1 cellular context compared by ENCODE assay signal in the genomic region with DNA sequence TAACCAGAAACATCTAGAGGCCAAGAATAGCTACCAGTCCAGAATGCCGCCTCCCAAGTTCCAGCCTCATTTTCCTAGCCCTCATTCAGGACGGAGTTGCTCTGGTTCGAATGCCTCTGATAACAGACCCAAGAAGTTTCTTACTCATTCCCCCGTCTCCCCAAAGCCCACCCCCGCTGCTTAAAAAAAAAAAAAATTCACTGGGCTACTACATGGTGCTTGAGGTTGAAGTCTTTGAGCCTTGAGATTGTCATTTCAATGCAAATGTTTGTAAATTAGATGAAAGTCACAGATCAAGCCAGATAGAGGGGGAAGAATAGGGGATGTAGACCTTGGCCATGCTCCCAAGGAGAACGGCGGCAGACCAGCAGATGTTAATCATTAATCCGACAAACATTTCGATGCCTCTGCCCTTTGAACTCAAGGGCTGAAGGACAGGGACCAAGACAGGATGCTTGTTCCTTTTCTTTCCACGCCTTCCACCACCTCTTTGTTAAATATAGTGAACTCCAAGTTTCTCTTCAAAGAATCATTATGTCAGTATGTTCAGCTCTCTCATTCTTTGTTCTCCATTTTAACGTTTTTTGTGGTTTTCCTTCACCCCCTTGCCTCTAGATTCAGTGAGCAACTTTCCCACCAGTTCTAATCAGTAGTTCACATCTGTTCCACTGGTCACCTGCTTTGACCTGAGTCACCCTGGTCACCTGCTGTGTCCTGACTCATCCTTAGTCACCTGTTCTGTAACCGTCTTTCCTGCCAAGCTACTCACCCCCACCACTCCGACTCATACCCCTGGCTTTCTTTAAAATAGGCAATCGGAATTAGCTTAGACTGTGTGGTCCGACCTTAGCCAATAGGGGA.
TF ChIP-seq lines count a peak whose summit lies in the region.

No MANE protein-coding gene starts in this region.

TF ChIP-seq in K562, 482 proteins besides CTCF, POLR2A, EP300 and RAD21 (continued from another document):
- TF ChIP-seq STAT5A (IDR thresholded peaks at IDR 0.05; ENCODE audit: borderline replicate concordance, low read length) (peak; percentile 31), BRCA1 (IDR thresholded peaks at IDR 0.05) (no peak), BRCA1 (CRISPR knock-in tag; IDR thresholded peaks at IDR 0.05) (no peak), ZNF583 (CRISPR knock-in tag; IDR thresholded peaks at IDR 0.05) (peak; percentile 73; the same call in 1 of the 2 replicates), HDAC3 (IDR thresholded peaks at IDR 0.05; ENCODE audit: borderline replicate concordance, partially characterized antibody) (peak; percentile 75), NBN (IDR thresholded peaks at IDR 0.05; ENCODE audit: low read depth) (peak; percentile 69), POLR2AphosphoS5 (IDR thresholded peaks at IDR 0.05; ENCODE audit: control insufficient read depth, insufficient read depth, low read depth, low read length) (peak; percentile 42; the same call in 1 of the 2 replicates), PTTG1 (tag; IDR thresholded peaks at IDR 0.05; ENCODE audit: low read depth) (0 out of 2 replicates have a peak, but pooled peaks have one; percentile 56), EHMT2 (IDR thresholded peaks at IDR 0.05) (peak; percentile 59; the same call in 1 of the 2 replicates), HDAC1 (IDR thresholded peaks at IDR 0.05) (peak in 1 of 2 experiments; percentile 58; a peak in 2 of 4 replicates), TCF3 (CRISPR knock-in tag; IDR thresholded peaks at IDR 0.05) (peak; percentile 87), EGR1 (conservative IDR thresholded peaks at IDR 0.05) (peak; percentile 20; the same call in 1 of the 2 replicates), NFE2 (IDR thresholded peaks at IDR 0.05; ENCODE audit: low read depth) (peak; percentile 87), NEUROD1 (IDR thresholded peaks at IDR 0.05; ENCODE audit: borderline replicate concordance, low read depth, low read length, partially characterized antibody) (peak; percentile 31), ZNF384 (IDR thresholded peaks at IDR 0.05; ENCODE audit: low read depth, low read length) (peak; percentile 66), ETV1 (tag; conservative IDR thresholded peaks at IDR 0.05; ENCODE audit: low read depth) (peak; percentile 36; the same call in 1 of the 2 replicates), LEF1 (IDR thresholded peaks at IDR 0.05) (peak; percentile 86), CXXC5 (CRISPR knock-in tag; IDR thresholded peaks at IDR 0.05) (peak; percentile 47; the same call in 1 of the 2 replicates), MBD2 (IDR thresholded peaks at IDR 0.05; ENCODE audit: borderline replicate concordance, low read depth) (peak; percentile 23; the same call in 1 of the 2 replicates), FOXM1 (IDR thresholded peaks at IDR 0.05; ENCODE audit: low read depth) (peak; percentile 94), FOXM1 (CRISPR knock-in tag; IDR thresholded peaks at IDR 0.05; ENCODE audit: low read depth) (0 out of 2 replicates have a peak, but pooled peaks have one; percentile 29)
- TF ChIP-seq, protein P1, sequence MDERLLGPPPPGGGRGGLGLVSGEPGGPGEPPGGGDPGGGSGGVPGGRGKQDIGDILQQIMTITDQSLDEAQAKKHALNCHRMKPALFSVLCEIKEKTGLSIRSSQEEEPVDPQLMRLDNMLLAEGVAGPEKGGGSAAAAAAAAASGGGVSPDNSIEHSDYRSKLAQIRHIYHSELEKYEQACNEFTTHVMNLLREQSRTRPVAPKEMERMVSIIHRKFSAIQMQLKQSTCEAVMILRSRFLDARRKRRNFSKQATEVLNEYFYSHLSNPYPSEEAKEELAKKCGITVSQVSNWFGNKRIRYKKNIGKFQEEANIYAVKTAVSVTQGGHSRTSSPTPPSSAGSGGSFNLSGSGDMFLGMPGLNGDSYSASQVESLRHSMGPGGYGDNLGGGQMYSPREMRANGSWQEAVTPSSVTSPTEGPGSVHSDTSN (CRISPR knock-in tag; IDR thresholded peaks at IDR 0.05; ENCODE audit: low read depth): no peak
- TF ChIP-seq, protein P1 (tag; conservative IDR thresholded peaks at IDR 0.05; ENCODE audit: low read depth): no peak
- TF ChIP-seq, protein P2, sequence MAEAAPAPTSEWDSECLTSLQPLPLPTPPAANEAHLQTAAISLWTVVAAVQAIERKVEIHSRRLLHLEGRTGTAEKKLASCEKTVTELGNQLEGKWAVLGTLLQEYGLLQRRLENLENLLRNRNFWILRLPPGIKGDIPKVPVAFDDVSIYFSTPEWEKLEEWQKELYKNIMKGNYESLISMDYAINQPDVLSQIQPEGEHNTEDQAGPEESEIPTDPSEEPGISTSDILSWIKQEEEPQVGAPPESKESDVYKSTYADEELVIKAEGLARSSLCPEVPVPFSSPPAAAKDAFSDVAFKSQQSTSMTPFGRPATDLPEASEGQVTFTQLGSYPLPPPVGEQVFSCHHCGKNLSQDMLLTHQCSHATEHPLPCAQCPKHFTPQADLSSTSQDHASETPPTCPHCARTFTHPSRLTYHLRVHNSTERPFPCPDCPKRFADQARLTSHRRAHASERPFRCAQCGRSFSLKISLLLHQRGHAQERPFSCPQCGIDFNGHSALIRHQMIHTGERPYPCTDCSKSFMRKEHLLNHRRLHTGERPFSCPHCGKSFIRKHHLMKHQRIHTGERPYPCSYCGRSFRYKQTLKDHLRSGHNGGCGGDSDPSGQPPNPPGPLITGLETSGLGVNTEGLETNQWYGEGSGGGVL (CRISPR knock-in tag; IDR thresholded peaks at IDR 0.05): peak; percentile 31; the same call in 1 of the 2 replicates
- TF ChIP-seq, protein P3, sequence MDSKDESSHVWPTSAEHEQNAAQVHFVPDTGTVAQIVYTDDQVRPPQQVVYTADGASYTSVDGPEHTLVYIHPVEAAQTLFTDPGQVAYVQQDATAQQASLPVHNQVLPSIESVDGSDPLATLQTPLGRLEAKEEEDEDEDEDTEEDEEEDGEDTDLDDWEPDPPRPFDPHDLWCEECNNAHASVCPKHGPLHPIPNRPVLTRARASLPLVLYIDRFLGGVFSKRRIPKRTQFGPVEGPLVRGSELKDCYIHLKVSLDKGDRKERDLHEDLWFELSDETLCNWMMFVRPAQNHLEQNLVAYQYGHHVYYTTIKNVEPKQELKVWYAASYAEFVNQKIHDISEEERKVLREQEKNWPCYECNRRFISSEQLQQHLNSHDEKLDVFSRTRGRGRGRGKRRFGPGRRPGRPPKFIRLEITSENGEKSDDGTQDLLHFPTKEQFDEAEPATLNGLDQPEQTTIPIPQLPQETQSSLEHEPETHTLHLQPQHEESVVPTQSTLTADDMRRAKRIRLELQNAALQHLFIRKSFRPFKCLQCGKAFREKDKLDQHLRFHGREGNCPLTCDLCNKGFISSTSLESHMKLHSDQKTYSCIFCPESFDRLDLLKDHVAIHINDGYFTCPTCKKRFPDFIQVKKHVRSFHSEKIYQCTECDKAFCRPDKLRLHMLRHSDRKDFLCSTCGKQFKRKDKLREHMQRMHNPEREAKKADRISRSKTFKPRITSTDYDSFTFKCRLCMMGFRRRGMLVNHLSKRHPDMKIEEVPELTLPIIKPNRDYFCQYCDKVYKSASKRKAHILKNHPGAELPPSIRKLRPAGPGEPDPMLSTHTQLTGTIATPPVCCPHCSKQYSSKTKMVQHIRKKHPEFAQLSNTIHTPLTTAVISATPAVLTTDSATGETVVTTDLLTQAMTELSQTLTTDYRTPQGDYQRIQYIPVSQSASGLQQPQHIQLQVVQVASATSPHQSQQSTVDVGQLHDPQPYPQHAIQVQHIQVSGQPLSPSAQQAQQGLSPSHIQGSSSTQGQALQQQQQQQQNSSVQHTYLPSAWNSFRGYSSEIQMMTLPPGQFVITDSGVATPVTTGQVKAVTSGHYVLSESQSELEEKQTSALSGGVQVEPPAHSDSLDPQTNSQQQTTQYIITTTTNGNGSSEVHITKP (IDR thresholded peaks at IDR 0.05; ENCODE audit: partially characterized antibody): peak; percentile 55
- TF ChIP-seq, protein P4, sequence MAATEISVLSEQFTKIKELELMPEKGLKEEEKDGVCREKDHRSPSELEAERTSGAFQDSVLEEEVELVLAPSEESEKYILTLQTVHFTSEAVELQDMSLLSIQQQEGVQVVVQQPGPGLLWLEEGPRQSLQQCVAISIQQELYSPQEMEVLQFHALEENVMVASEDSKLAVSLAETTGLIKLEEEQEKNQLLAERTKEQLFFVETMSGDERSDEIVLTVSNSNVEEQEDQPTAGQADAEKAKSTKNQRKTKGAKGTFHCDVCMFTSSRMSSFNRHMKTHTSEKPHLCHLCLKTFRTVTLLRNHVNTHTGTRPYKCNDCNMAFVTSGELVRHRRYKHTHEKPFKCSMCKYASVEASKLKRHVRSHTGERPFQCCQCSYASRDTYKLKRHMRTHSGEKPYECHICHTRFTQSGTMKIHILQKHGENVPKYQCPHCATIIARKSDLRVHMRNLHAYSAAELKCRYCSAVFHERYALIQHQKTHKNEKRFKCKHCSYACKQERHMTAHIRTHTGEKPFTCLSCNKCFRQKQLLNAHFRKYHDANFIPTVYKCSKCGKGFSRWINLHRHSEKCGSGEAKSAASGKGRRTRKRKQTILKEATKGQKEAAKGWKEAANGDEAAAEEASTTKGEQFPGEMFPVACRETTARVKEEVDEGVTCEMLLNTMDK (IDR thresholded peaks at IDR 0.05; ENCODE audit: borderline replicate concordance, insufficient read depth, low read depth, low read length, poor library complexity, severe bottlenecking): no peak
- TF ChIP-seq, protein P5, sequence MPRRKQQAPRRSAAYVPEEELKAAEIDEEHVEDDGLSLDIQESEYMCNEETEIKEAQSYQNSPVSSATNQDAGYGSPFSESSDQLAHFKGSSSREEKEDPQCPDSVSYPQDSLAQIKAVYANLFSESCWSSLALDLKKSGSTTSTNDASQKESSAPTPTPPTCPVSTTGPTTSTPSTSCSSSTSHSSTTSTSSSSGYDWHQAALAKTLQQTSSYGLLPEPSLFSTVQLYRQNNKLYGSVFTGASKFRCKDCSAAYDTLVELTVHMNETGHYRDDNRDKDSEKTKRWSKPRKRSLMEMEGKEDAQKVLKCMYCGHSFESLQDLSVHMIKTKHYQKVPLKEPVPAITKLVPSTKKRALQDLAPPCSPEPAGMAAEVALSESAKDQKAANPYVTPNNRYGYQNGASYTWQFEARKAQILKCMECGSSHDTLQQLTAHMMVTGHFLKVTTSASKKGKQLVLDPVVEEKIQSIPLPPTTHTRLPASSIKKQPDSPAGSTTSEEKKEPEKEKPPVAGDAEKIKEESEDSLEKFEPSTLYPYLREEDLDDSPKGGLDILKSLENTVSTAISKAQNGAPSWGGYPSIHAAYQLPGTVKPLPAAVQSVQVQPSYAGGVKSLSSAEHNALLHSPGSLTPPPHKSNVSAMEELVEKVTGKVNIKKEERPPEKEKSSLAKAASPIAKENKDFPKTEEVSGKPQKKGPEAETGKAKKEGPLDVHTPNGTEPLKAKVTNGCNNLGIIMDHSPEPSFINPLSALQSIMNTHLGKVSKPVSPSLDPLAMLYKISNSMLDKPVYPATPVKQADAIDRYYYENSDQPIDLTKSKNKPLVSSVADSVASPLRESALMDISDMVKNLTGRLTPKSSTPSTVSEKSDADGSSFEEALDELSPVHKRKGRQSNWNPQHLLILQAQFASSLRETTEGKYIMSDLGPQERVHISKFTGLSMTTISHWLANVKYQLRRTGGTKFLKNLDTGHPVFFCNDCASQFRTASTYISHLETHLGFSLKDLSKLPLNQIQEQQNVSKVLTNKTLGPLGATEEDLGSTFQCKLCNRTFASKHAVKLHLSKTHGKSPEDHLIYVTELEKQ (CRISPR knock-in tag; IDR thresholded peaks at IDR 0.05): no peak
TF ChIP-seq in K562: peak in this region for 116.
